1 cellular context compared by ENCODE assay signal in the genomic region with DNA sequence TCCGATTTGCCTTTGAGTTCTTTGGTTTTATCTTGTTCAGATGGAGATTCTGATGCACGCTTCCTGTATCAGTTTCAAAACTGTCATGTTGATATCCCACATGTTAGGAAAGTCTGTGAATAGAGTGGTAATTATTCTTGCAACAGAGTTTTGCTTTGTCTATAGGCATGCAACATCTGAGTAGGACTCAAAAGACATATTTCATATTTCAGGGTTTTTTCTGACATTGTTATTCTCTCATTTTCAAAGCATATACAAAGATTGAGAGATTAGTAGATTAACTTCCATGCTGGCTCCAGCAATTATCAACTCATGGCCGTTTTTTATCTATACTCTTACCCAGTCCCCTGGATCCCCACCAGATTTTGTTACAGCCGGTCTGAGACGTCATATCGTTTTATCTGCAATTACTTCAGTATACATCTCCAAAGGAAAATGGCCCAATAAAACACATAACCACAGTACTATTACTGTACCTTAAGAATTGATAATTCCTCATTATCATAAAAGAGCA.
TF ChIP-seq lines count a peak whose summit lies in the region.

No MANE protein-coding gene starts in this region.

TF ChIP-seq in A549, 52 proteins besides CTCF, POLR2A, EP300 and RAD21 (continued from another document):
- TF ChIP-seq, protein P1, sequence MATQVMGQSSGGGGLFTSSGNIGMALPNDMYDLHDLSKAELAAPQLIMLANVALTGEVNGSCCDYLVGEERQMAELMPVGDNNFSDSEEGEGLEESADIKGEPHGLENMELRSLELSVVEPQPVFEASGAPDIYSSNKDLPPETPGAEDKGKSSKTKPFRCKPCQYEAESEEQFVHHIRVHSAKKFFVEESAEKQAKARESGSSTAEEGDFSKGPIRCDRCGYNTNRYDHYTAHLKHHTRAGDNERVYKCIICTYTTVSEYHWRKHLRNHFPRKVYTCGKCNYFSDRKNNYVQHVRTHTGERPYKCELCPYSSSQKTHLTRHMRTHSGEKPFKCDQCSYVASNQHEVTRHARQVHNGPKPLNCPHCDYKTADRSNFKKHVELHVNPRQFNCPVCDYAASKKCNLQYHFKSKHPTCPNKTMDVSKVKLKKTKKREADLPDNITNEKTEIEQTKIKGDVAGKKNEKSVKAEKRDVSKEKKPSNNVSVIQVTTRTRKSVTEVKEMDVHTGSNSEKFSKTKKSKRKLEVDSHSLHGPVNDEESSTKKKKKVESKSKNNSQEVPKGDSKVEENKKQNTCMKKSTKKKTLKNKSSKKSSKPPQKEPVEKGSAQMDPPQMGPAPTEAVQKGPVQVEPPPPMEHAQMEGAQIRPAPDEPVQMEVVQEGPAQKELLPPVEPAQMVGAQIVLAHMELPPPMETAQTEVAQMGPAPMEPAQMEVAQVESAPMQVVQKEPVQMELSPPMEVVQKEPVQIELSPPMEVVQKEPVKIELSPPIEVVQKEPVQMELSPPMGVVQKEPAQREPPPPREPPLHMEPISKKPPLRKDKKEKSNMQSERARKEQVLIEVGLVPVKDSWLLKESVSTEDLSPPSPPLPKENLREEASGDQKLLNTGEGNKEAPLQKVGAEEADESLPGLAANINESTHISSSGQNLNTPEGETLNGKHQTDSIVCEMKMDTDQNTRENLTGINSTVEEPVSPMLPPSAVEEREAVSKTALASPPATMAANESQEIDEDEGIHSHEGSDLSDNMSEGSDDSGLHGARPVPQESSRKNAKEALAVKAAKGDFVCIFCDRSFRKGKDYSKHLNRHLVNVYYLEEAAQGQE (IDR thresholded peaks at IDR 0.05), result no peak
- TF ChIP-seq KDM1A (IDR thresholded peaks at IDR 0.05; ENCODE audit: low read depth) (no peak), JUNB (IDR thresholded peaks at IDR 0.05) (no peak), TFCP2L1 (CRISPR knock-in tag; IDR thresholded peaks at IDR 0.05) (no peak), CHD2 (IDR thresholded peaks at IDR 0.05; ENCODE audit: low read length, partially characterized antibody) (no peak)
